In genomic region chr3:3665961-3666640, GRCh38 we compare ENCODE assay signal across 1 cellular context.
TF ChIP-seq lines count a peak whose summit lies in the region.

No MANE protein-coding gene starts in this region.

TF ChIP-seq in GM12878, 131 proteins besides CTCF, POLR2A, EP300 and RAD21 (continued from another document):
- TF ChIP-seq REST (IDR thresholded peaks at IDR 0.05; ENCODE audit: low read depth, low read length): no peak
TF ChIP-seq in GM12878: peak in this region for 3.
